1 cellular context compared by ENCODE assay signal in the genomic region with DNA sequence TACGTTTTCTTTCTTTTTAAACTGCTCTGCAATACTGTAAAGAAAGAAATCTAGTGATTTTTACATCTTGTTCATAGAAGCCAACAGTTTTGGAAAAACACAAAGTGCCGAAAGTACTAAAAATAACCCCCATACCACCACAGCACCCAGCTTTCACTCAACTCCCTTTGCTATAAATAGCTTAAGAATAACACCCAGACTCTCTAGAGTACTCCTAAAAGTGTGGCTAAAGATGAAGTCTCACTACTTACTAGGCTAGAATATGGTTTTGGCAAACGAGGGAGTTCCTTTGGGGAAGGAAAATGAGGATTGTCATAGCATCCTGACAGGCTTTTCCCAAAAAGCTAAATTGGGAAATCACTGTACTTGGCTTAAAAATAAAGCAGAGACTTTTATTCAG.
TF ChIP-seq lines count a peak whose summit lies in the region.

No MANE protein-coding gene starts in this region.

TF ChIP-seq in GM23338, 12 proteins besides CTCF, POLR2A, EP300 and RAD21 (continued from another document):
- TF ChIP-seq ZNF462 (CRISPR knock-in tag; IDR thresholded peaks at IDR 0.05) = no peak
- TF ChIP-seq REST (IDR thresholded peaks at IDR 0.05; ENCODE audit: unreplicated experiment) = no peak
- TF ChIP-seq POLR2AphosphoS5 (IDR thresholded peaks at IDR 0.05; ENCODE audit: low read depth) = no peak
- TF ChIP-seq CREB1 (CRISPR knock-in tag; IDR thresholded peaks at IDR 0.05; ENCODE audit: low read depth) = no peak
- no peak for TF ChIP-seq EZH2 (IDR thresholded peaks at IDR 0.05; ENCODE audit: low read depth, unreplicated experiment)
- no peak for TF ChIP-seq ZNF331 (CRISPR knock-in tag; IDR thresholded peaks at IDR 0.05; ENCODE audit: low read depth)
